In genomic region chr1:33298623-33299277, GRCh38 we compare ENCODE assay signal across 7 cellular contexts. TPM values are rescaled to one million over a fixed set of nuclear protein-coding genes. Genes with fewer than 3 reads are reported as not detected.
A peak's percentile ranks its signal among the peaks of the same experiment; 100 is the strongest.
DNase-seq lines count a peak whose midpoint lies in the region; ATAC-seq, FAIRE-seq and TF ChIP-seq lines count a peak whose summit lies in the region.

No MANE protein-coding gene starts in this region.

- H3K9me2 ChIP-seq in MM.1S (replicated peaks; ENCODE audit: insufficient read depth, low read length): no peaks in the 10 kb centered on the region

- no peaks in the 10 kb centered on the region for H3K79me2 ChIP-seq in MM.1S (ENCODE audit: low read length)
- peaks cover under 1% of the 10 kb centered on the region for H3K79me2 ChIP-seq in astrocyte (ENCODE audit: insufficient read depth, low read length)

- no peak for TF ChIP-seq POLR2A in GM12891 (IDR thresholded peaks at IDR 0.05; ENCODE audit: low read depth, low read length)

- peak; percentile 86 for TF ChIP-seq CTCF in MM.1S (IDR thresholded peaks at IDR 0.05; ENCODE audit: low read length)
- TF ChIP-seq CTCF in astrocyte (IDR thresholded peaks at IDR 0.05; ENCODE audit: insufficient read depth, low read depth, low read length): peak; percentile 67

- H3K4me1 Mint-ChIP-seq in T-helper 17 cell (peaks cover 34% of the 10 kb centered on the region), astrocyte (ENCODE audit: low read depth, unreplicated experiment) (peaks cover 2% of the 10 kb centered on the region)

- H4K20me1 ChIP-seq in MM.1S (ENCODE audit: insufficient read depth, low read length): no peaks in the 10 kb centered on the region
- peaks cover 19% of the 10 kb centered on the region for H4K20me1 ChIP-seq in astrocyte (ENCODE audit: insufficient read depth, low read length)

- no peaks in the 10 kb centered on the region for H3K9me3 ChIP-seq in MM.1S (replicated peaks; ENCODE audit: insufficient read depth, low read length)
- H3K9me3 ChIP-seq in T-helper 17 cell (ENCODE audit: control insufficient read depth, low read length, poor library complexity, severe bottlenecking): no peaks in the 10 kb centered on the region
- H3K9me3 ChIP-seq in astrocyte (ENCODE audit: insufficient read depth, low read depth, low read length): no peaks in the 10 kb centered on the region

- DNase-seq in GM12891 (ENCODE audit: insufficient read length, low spot score) (peak; percentile 78), MM.1S (peak; percentile 58), T-helper 17 cell (peak in 2 of 3 donors; percentile 27 to 46), astrocyte (ENCODE audit: low read depth) (peak; percentile 12), hepatic stellate cell (ENCODE audit: low spot score) (peak; percentile 89), OCI-M2 (lab: John Stamatoyannopoulos, UW; ENCODE audit: unreplicated experiment) (no peak)
- DNase-seq in stimulated activated CD4-positive, alpha-beta T cell treated with anti-CD3 and anti-CD28 coated beads, Interleukin-12 subunit alpha, Interleukin-12 subunit beta, amount 100 ng/mL, for 24 hours (ENCODE audit: low read depth in 2 of 2): peak; percentile 15 to 55

- FAIRE-seq in GM12891 (lab: Jason Lieb, UNC) (peak; percentile 86), astrocyte (lab: Jason Lieb, UNC) (no peak)

- H3F3A ChIP-seq in MM.1S (ENCODE audit: insufficient read depth, low read length): no peaks in the 10 kb centered on the region

- H3K4me3 Mint-ChIP-seq in T-helper 17 cell: no peak overlapping the region
- H3K4me3 Mint-ChIP-seq in astrocyte (ENCODE audit: unreplicated experiment): no peak overlapping the region

- H3K4me1 ChIP-seq in MM.1S (ENCODE audit: low read length): no peaks in the 10 kb centered on the region
- peaks cover 2% of the 10 kb centered on the region for H3K4me1 ChIP-seq in astrocyte (ENCODE audit: insufficient read depth, low read length)

- H3K9ac ChIP-seq in MM.1S (ENCODE audit: low read length) (no peak overlapping the region), astrocyte (ENCODE audit: low read length) (no peak overlapping the region)

- no peak overlapping the region for H3K27ac Mint-ChIP-seq in T-helper 17 cell
- H3K27ac Mint-ChIP-seq in astrocyte (ENCODE audit: unreplicated experiment): peak overlapping the region; percentile 26

- H3K9me3 Mint-ChIP-seq in astrocyte (ENCODE audit: unreplicated experiment): no peaks in the 10 kb centered on the region

- H3K4me2 ChIP-seq in MM.1S (ENCODE audit: low read depth, low read length) (no peak overlapping the region), astrocyte (ENCODE audit: low read length) (no peak overlapping the region)

- H3K27ac ChIP-seq in MM.1S (ENCODE audit: low read length) (no peak overlapping the region), astrocyte (ENCODE audit: low read depth, low read length) (no peak overlapping the region)

- H3K36me3 ChIP-seq in MM.1S (replicated peaks; ENCODE audit: insufficient read depth, low read length) (no peaks in the 10 kb centered on the region), astrocyte (ENCODE audit: insufficient read depth, low read length) (peaks cover 5% of the 10 kb centered on the region)

- ATAC-seq in T-helper 17 cell: peak; percentile 65

- H3K4me3 ChIP-seq in MM.1S (ENCODE audit: low read length) (no peak overlapping the region), astrocyte (ENCODE audit: insufficient read depth, low read depth, low read length) (no peak overlapping the region)

- H3K36me3 Mint-ChIP-seq in T-helper 17 cell (ENCODE audit: low read depth) (peaks cover 5% of the 10 kb centered on the region), astrocyte (ENCODE audit: low read depth, unreplicated experiment) (peaks cover 31% of the 10 kb centered on the region)

- no peaks in the 10 kb centered on the region for H3K27me3 ChIP-seq in MM.1S (replicated peaks; ENCODE audit: insufficient read depth, low read length)
- no peaks in the 10 kb centered on the region for H3K27me3 ChIP-seq in astrocyte (ENCODE audit: insufficient read depth, low read length)

- H3K27me3 Mint-ChIP-seq in T-helper 17 cell: no peaks in the 10 kb centered on the region
- H3K27me3 Mint-ChIP-seq in astrocyte (ENCODE audit: low read depth, unreplicated experiment): peaks cover 4% of the 10 kb centered on the region

- H2AFZ ChIP-seq in MM.1S (ENCODE audit: low read length) (no peak overlapping the region), astrocyte (ENCODE audit: low read depth, low read length) (no peak overlapping the region)

TF ChIP-seq in GM12891, 5 proteins besides CTCF, POLR2A, EP300 and RAD21:
- no peak for TF ChIP-seq POLR2AphosphoS5 (IDR thresholded peaks at IDR 0.05; ENCODE audit: low read depth, low read length)
- TF ChIP-seq TAF1 (IDR thresholded peaks at IDR 0.05; ENCODE audit: low read depth, low read length): no peak
- TF ChIP-seq SPI1 (IDR thresholded peaks at IDR 0.05; ENCODE audit: low read depth, low read length): no peak
- no peak for TF ChIP-seq POU2F2 (IDR thresholded peaks at IDR 0.05; ENCODE audit: low read depth, low read length)
- no peak for TF ChIP-seq PAX5 (IDR thresholded peaks at IDR 0.05; ENCODE audit: insufficient read depth, low read length, severe bottlenecking)

RNA-seq across cellular contexts. Expression of gene A3GALT2, which starts 22.1 kb away (rescaled TPM):
- polyA plus RNA-seq in GM12891 (2012; ENCODE audit: low read depth, missing spikeins): not detected
- total RNA-seq in T-helper 17 cell: under 1 TPM in 1 of 2 donors, not detected in 1; 0.37 TPM
- not detected in 2 replicates for total RNA-seq in astrocyte

RNA-seq across cellular contexts. Expression of gene ZNF362, which starts 42.5 kb away (rescaled TPM):
- polyA plus RNA-seq in GM12891 (2012; ENCODE audit: low read depth, missing spikeins): 7.1 TPM
- total RNA-seq in T-helper 17 cell (10 to 100 TPM; 21.3 to 25.2 TPM), astrocyte (38.7 and 43.8 TPM in 2 replicates)
